Comparison of ENCODE assay signal across 8 cellular contexts in the genomic region with DNA sequence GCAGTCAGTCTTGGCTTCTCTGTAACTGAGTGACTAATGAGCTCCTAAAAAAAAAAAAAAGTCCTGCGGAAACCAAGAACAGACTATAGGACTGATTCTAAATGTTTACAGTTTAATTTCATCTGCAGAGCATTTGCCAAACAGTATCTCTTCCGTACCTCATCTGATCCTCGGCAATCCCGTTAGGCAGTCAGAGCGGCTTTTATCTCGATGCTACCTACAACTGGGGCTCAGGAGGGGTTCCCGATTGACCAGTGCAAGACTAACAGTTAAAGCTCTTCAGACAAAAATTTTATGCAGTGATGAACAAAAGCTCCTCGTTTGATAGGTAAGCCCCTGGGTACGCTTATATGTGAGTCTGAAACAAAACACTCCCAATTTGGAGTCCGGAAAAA. TPM values are rescaled to one million over a fixed set of nuclear protein-coding genes. Genes with fewer than 3 reads are reported as not detected.
DNase-seq lines count a peak whose midpoint lies in the region; ATAC-seq, FAIRE-seq and TF ChIP-seq lines count a peak whose summit lies in the region.

No MANE protein-coding gene starts in this region.

- whole genome bisulfite sequencing in hepatocyte (ENCODE audit: low lambda C conversion rate, missing lambda C conversion rate): 2% methylated on average over 10 of the region's 10 CpGs
- 0% methylated on average over 10 of the region's 10 CpGs for WGBS in small intestine, 3 donors

- peak overlapping the region; percentile 40 for H2AFZ ChIP-seq in ACC112 (ENCODE audit: low read length, unreplicated experiment)
- H2AFZ ChIP-seq in hepatocyte: peak overlapping the region; percentile 53

- TF ChIP-seq CTCF in hepatocyte (IDR thresholded peaks at IDR 0.05; ENCODE audit: poor library complexity): no peak

- H3K27me3 ChIP-seq in ACC112 (ENCODE audit: insufficient read depth, low read length) (no peaks in the 10 kb centered on the region), hepatocyte (no peaks in the 10 kb centered on the region), small intestine (ENCODE audit: control insufficient read depth in 2 of 2, insufficient read depth in 2 of 2, low read length in 2 of 2) (no peaks in the 10 kb centered on the region)

- H3K4me1 Mint-ChIP-seq in activated CD4-positive, alpha-beta memory T cell treated with anti-CD3 and anti-CD28 coated beads, Interleukin-2, amount 10 ng/mL, durations not matched to agents 7 days and 5 days: peaks cover 61% of the 10 kb centered on the region

- POLR2A ChIA-PET in activated CD4-positive, alpha-beta memory T cell treated with anti-CD3 and anti-CD28 coated beads, Interleukin-2, amount 10 ng/mL, durations not matched to agents 7 days and 5 days (lab: Charles Lee): interaction anchor here (1.0 to 2.6 kb wide), 12 partner anchors 10 to 602 kb away, joined by 3 to 14 read pairs (median 4); no protein-coding TSS in a partner anchor

- H3K4me2 ChIP-seq in hepatocyte: peak overlapping the region; percentile 85

- H3K27me3 Mint-ChIP-seq in activated CD4-positive, alpha-beta memory T cell treated with anti-CD3 and anti-CD28 coated beads, Interleukin-2, amount 10 ng/mL, durations not matched to agents 7 days and 5 days: no peaks in the 10 kb centered on the region

- no peaks in the 10 kb centered on the region for H3K9me2 ChIP-seq in hepatocyte (replicated peaks; ENCODE audit: insufficient read depth)

- no peaks in the 10 kb centered on the region for H3K9me3 ChIP-seq in KOPT-K1 (ENCODE audit: insufficient read depth, low read length, poor library complexity, severe bottlenecking)
- no peaks in the 10 kb centered on the region for H3K9me3 ChIP-seq in hepatocyte (ENCODE audit: low read depth)
- no peaks in the 10 kb centered on the region for H3K9me3 ChIP-seq in small intestine (ENCODE audit: control insufficient read depth, low read depth)

- DNase-seq in activated CD4-positive, alpha-beta memory T cell treated with anti-CD3 and anti-CD28 coated beads, Interleukin-2, amount 10 ng/mL, durations not matched to agents 7 days and 5 days: peak; percentile 23
- DNase-seq in hepatocyte (ENCODE audit: low spot score): no peak
- DNase-seq in small intestine: no peak
- DNase-seq in NCI-H128 (lab: John Stamatoyannopoulos, UW; ENCODE audit: unreplicated experiment): no peak
- DNase-seq in COLO829 (ENCODE audit: low spot score): no peak

- no peaks in the 10 kb centered on the region for H3K9me3 Mint-ChIP-seq in activated CD4-positive, alpha-beta memory T cell treated with anti-CD3 and anti-CD28 coated beads, Interleukin-2, amount 10 ng/mL, durations not matched to agents 7 days and 5 days

- H3K4me3 Mint-ChIP-seq in activated CD4-positive, alpha-beta memory T cell treated with anti-CD3 and anti-CD28 coated beads, Interleukin-2, amount 10 ng/mL, durations not matched to agents 7 days and 5 days: peak overlapping the region; percentile 98

- no peaks in the 10 kb centered on the region; the same call in 1 of the 2 replicates for H3K36me3 ChIP-seq in ACC112 (ENCODE audit: insufficient read depth, low read length)
- 0 out of 2 replicates have a peak, but pooled peaks cover 6% of the 10 kb centered on the region for H3K36me3 ChIP-seq in KOPT-K1 (ENCODE audit: insufficient read depth, low read length)
- no peaks in the 10 kb centered on the region for H3K36me3 ChIP-seq in hepatocyte (replicated peaks; ENCODE audit: insufficient read depth, low read depth)
- no peaks in the 10 kb centered on the region for H3K36me3 ChIP-seq in small intestine (ENCODE audit: control insufficient read depth in 2 of 2, insufficient read depth in 2 of 2, low read length in 2 of 2)

- H3K4me1 ChIP-seq in ACC112 (ENCODE audit: control insufficient read depth, insufficient read depth, low read length, unreplicated experiment): peaks cover 61% of the 10 kb centered on the region
- peaks cover 21% of the 10 kb centered on the region for H3K4me1 ChIP-seq in hepatocyte (ENCODE audit: insufficient read depth)
- no peaks in the 10 kb centered on the region for H3K4me1 ChIP-seq in small intestine (ENCODE audit: control insufficient read depth in 2 of 2, insufficient read depth in 1 of 2, low read depth in 1 of 2, low read length in 1 of 2)

- peak overlapping the region; percentile 96 for H3K27ac ChIP-seq in ACC112 (ENCODE audit: low read depth, low read length)
- H3K27ac ChIP-seq in KOPT-K1 (ENCODE audit: low read depth, low read length, poor library complexity, severe bottlenecking): peak overlapping the region; percentile 85
- H3K27ac ChIP-seq in hepatocyte: peak overlapping the region; percentile 73
- H3K27ac ChIP-seq in small intestine (ENCODE audit: low read depth in 1 of 2, low read length in 1 of 2): peak overlapping the region; percentile 82 to 83

- CTCF ChIA-PET in activated CD4-positive, alpha-beta memory T cell treated with anti-CD3 and anti-CD28 coated beads, Interleukin-2, amount 10 ng/mL, durations not matched to agents 7 days and 5 days (lab: Charles Lee): interaction anchor here (0.6 kb wide), 1 partner anchor 31 kb away, joined by 3 read pairs; no protein-coding TSS in a partner anchor

- peaks cover 29% of the 10 kb centered on the region for H3K36me3 Mint-ChIP-seq in activated CD4-positive, alpha-beta memory T cell treated with anti-CD3 and anti-CD28 coated beads, Interleukin-2, amount 10 ng/mL, durations not matched to agents 7 days and 5 days (ENCODE audit: low read depth)

- H3K79me2 ChIP-seq in ACC112 (ENCODE audit: control insufficient read depth, insufficient read depth, low read length, unreplicated experiment) (peaks cover 90% of the 10 kb centered on the region), hepatocyte (peaks cover 72% of the 10 kb centered on the region)

- H3K27ac Mint-ChIP-seq in activated CD4-positive, alpha-beta memory T cell treated with anti-CD3 and anti-CD28 coated beads, Interleukin-2, amount 10 ng/mL, durations not matched to agents 7 days and 5 days: peak overlapping the region; percentile 98

- peak; percentile 2 for ATAC-seq in GM18498 (IDR thresholded peaks at IDR 0.05; ENCODE audit: unreplicated experiment)

- H4K20me1 ChIP-seq in hepatocyte (ENCODE audit: insufficient read depth, poor library complexity, severe bottlenecking): no peaks in the 10 kb centered on the region

- no peak for FAIRE-seq in small intestine (lab: Jason Lieb, UNC)

- H3K4me3 ChIP-seq in ACC112 (ENCODE audit: low read depth, low read length) (peak overlapping the region; percentile 94), hepatocyte (peak overlapping the region; percentile 54), small intestine (ENCODE audit: low read depth in 1 of 2, low read length in 2 of 2) (peak overlapping the region; percentile 30 to 78)

RNA-seq across cellular contexts. Expression of gene KIF18A, which starts 0.6 kb away (rescaled TPM):
- total RNA-seq in activated CD4-positive, alpha-beta memory T cell treated with anti-CD3 and anti-CD28 coated beads, Interleukin-2, amount 10 ng/mL, durations not matched to agents 7 days and 5 days: 10 to 100 TPM; 26.0 to 26.7 TPM
- 6.3 and 7.1 TPM in 2 replicates for total RNA-seq in hepatocyte
- polyA plus RNA-seq in hepatocyte: 3.2 and 5.4 TPM in 2 replicates
- polyA plus RNA-seq in small intestine: 1 to 10 TPM in 1 of 3 donors, under 1 TPM in 1, not detected in 1; 0.22 to 3.9 TPM

RNA-seq across cellular contexts. Expression of gene METTL15, which starts 0.9 kb away (rescaled TPM):
- 10 to 100 TPM; 12.3 to 12.4 TPM for total RNA-seq in activated CD4-positive, alpha-beta memory T cell treated with anti-CD3 and anti-CD28 coated beads, Interleukin-2, amount 10 ng/mL, durations not matched to agents 7 days and 5 days
- total RNA-seq in hepatocyte: 20.3 and 23.2 TPM in 2 replicates
- polyA plus RNA-seq in hepatocyte (9.3 and 10.6 TPM in 2 replicates), small intestine (1 to 10 TPM; 2.4 to 5.6 (median 4.0) TPM)
